In the genomic region with DNA sequence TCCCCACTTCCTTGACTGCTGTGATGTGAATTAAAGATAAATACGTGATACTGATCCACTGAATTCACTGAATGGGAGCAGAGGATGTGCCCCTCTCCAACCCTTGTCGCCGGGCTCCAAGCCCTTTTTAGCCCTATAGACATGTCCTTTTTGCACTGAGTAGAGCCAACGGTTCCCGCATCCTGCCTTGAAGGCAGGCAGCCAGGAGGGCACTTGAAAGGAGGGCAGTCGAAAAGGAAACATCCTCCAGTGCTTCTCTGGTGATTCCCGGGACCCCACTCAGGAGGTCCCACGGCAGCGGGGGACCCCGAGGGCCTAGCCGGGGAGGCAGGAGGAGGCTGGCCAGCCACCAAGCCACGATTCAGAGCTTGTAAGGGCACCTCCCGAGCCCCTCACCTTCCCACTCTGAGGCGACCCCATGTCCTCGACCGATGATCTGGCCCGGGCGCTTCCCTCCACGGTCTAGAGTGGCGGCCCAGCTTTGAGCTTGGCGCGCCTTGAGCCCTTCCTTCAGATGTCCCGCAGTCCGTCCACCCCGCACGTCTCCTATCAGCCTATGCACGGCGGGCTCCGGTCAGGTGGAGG, we compare ENCODE assay signal across 8 cellular contexts. TPM values are rescaled to one million over a fixed set of nuclear protein-coding genes. Genes with fewer than 3 reads are reported as not detected.
A peak's percentile ranks its signal among the peaks of the same experiment; 100 is the strongest.
DNase-seq lines count a peak whose midpoint lies in the region; ATAC-seq and TF ChIP-seq lines count a peak whose summit lies in the region.

No MANE protein-coding gene starts in this region.

- DNase-seq in AG04450 (ENCODE audit: low read depth, low spot score): no peak
- peak; percentile 60 for DNase-seq in GM13977 (ENCODE audit: low spot score)
- peak; percentile 32 for DNase-seq in activated CD8-positive, alpha-beta T cell treated with anti-CD3 and anti-CD28 coated beads for 36 hours
- DNase-seq in heart left ventricle: peak in 2 of 5 donors; percentile 45 to 68
- DNase-seq in prostate gland (ENCODE audit: low spot score): no peak
- no peak for DNase-seq in inferior parietal cortex (ENCODE audit: extremely low spot score)

- ATAC-seq in HG03378 (IDR thresholded peaks at IDR 0.05; ENCODE audit: unreplicated experiment) (peak; percentile 13), heart left ventricle (peak; percentile 18 to 47 (median 30)), HG03457 (IDR thresholded peaks at IDR 0.05; ENCODE audit: unreplicated experiment) (no peak)
- ATAC-seq in activated CD8-positive, alpha-beta T cell treated with anti-CD3 and anti-CD28 coated beads for 36 hours: peak; percentile 6

- intact Hi-C loops in activated CD8-positive, alpha-beta T cell treated with anti-CD3 and anti-CD28 coated beads for 36 hours (cut with micrococcal nuclease): loop anchor here (10.0 kb wide), 1 partner anchor 301 kb away; no protein-coding TSS in a partner anchor
- intact Hi-C loops in heart left ventricle (cut with DNase I) (loop anchor here in 7 of 10 donors (5.0 to 10.0 kb wide), 7 partner anchors 291 to 1039 kb away; a partner anchor contains a TSS), prostate gland (cut with DNase I) (loop anchor here (10.0 kb wide), 1 partner anchor 1029 kb away; a partner anchor contains a TSS)

- H3K27ac ChIP-seq in AG04450 (ENCODE audit: low read depth, low read length): peak overlapping the region; percentile 85
- H3K27ac ChIP-seq in heart left ventricle: peak overlapping the region; percentile 84 to 97 (median 94)
- H3K27ac ChIP-seq in prostate gland: peak overlapping the region; percentile 91

- TF ChIP-seq CTCF in AG04450 (IDR thresholded peaks at IDR 0.05; ENCODE audit: low read depth, low read length) (no peak), GM13977 (IDR thresholded peaks at IDR 0.05; ENCODE audit: extremely low read depth, insufficient read depth, missing control alignments) (no peak), heart left ventricle (IDR thresholded peaks at IDR 0.05) (no peak), prostate gland (IDR thresholded peaks at IDR 0.05) (no peak)
- TF ChIP-seq CTCF in activated CD8-positive, alpha-beta T cell treated with anti-CD3 and anti-CD28 coated beads for 36 hours (IDR thresholded peaks at IDR 0.05): no peak

- H3K27me3 Mint-ChIP-seq in activated CD8-positive, alpha-beta T cell treated with anti-CD3 and anti-CD28 coated beads for 36 hours: no peaks in the 10 kb centered on the region

- POLR2A ChIA-PET in AG04450 (lab: Yijun Ruan, JAX): interaction anchor here (1.6 to 1.8 kb wide), 2 partner anchors 44 to 815 kb away, joined by 8 to 9 read pairs; a partner anchor contains a TSS
- POLR2A ChIA-PET in activated CD8-positive, alpha-beta T cell treated with anti-CD3 and anti-CD28 coated beads for 36 hours (lab: Charles Lee): interaction anchor here (1.1 to 3.2 kb wide), 5 partner anchors 10 to 774 kb away, joined by 3 to 11 read pairs (median 6); a partner anchor contains a TSS

- peak overlapping the region; percentile 97 for H3K4me3 ChIP-seq in AG04450 (ENCODE audit: low read depth, low read length)
- H3K4me3 ChIP-seq in heart left ventricle: peak overlapping the region; percentile 64 to 97 (median 81)
- H3K4me3 ChIP-seq in prostate gland: peak overlapping the region; percentile 78 to 94

- TF ChIP-seq POLR2A in heart left ventricle (IDR thresholded peaks at IDR 0.05) (no peak), prostate gland (IDR thresholded peaks at IDR 0.05) (no peak)

- peak overlapping the region; percentile 97 for H3K27ac Mint-ChIP-seq in activated CD8-positive, alpha-beta T cell treated with anti-CD3 and anti-CD28 coated beads for 36 hours

- CTCF ChIA-PET in AG04450 (lab: Charles Lee): interaction anchor here (2.8 to 6.7 kb wide), 2 partner anchors 284 to 768 kb away, joined by 9 to 39 read pairs; no protein-coding TSS in a partner anchor
- CTCF ChIA-PET in activated CD8-positive, alpha-beta T cell treated with anti-CD3 and anti-CD28 coated beads for 36 hours (lab: Charles Lee): interaction anchor here (1.7 kb wide), 1 partner anchor 306 kb away, joined by 3 read pairs; no protein-coding TSS in a partner anchor

- H3K27me3 ChIP-seq in AG04450 (ENCODE audit: control insufficient read depth, insufficient read depth, low read length) (no peaks in the 10 kb centered on the region), heart left ventricle (no peaks in the 10 kb centered on the region), prostate gland (replicated peaks; ENCODE audit: insufficient read depth) (no peaks in the 10 kb centered on the region)

- H3K9me3 Mint-ChIP-seq in activated CD8-positive, alpha-beta T cell treated with anti-CD3 and anti-CD28 coated beads for 36 hours: no peaks in the 10 kb centered on the region

- 0 to 2% (median 1%) methylated on average over 14 to 29 of the region's 29 CpGs for WGBS in heart left ventricle, 4 donors
- WGBS in prostate gland: 1% methylated on average over 29 of the region's 29 CpGs

- in situ Hi-C loops in GM13977 (cut with MboI; ENCODE audit: low pct_unique_long_range_greater_than_20kb, low sequenced_read_pairs, unreplicated experiment): no loop called here

- H3K36me3 ChIP-seq in heart left ventricle (peaks cover 0 to 26% (median 21%) of the 10 kb centered on the region in 9 donors), prostate gland (no peaks in the 10 kb centered on the region)

- H3K36me3 Mint-ChIP-seq in activated CD8-positive, alpha-beta T cell treated with anti-CD3 and anti-CD28 coated beads for 36 hours (ENCODE audit: low read depth): peaks cover 45% of the 10 kb centered on the region

- peaks cover 40% of the 10 kb centered on the region for H3K4me1 Mint-ChIP-seq in activated CD8-positive, alpha-beta T cell treated with anti-CD3 and anti-CD28 coated beads for 36 hours (ENCODE audit: low read depth)

- H3K4me1 ChIP-seq in heart left ventricle: peaks cover 12 to 46% (median 32%) of the 10 kb centered on the region in 12 donors
- H3K4me1 ChIP-seq in prostate gland (replicated peaks): peaks cover 16% of the 10 kb centered on the region

- peak overlapping the region; percentile 88 for H3K4me3 Mint-ChIP-seq in activated CD8-positive, alpha-beta T cell treated with anti-CD3 and anti-CD28 coated beads for 36 hours

- no peaks in the 10 kb centered on the region; the same call in 1 of the 2 replicates for H3K9me3 ChIP-seq in AG04450 (ENCODE audit: control insufficient read depth, insufficient read depth, low read length)
- H3K9me3 ChIP-seq in heart left ventricle: no peaks in the 10 kb centered on the region
- H3K9me3 ChIP-seq in prostate gland: no peaks in the 10 kb centered on the region

RNA-seq across cellular contexts. Expression of a gene that starts 0.9 kb away (rescaled TPM):
- 58.8 and 79.5 TPM in 2 replicates for polyA plus RNA-seq in AG04450 (2011; rRNA removed)
- polyA minus RNA-seq in AG04450 (2011; rRNA and poly(A)+ RNA removed): 15.5 and 16.5 TPM in 2 replicates
- total RNA-seq in activated CD8-positive, alpha-beta T cell treated with anti-CD3 and anti-CD28 coated beads for 36 hours: 100 to 1,000 TPM; 107 to 109 TPM
- total RNA-seq in heart left ventricle: 10 to 100 TPM; 22.3 to 87.2 (median 47.5) TPM
- 100 to 1,000 TPM in 1 of 2 donors, 10 to 100 TPM in 1; 21.2 to 130 TPM for polyA plus RNA-seq in heart left ventricle
- total RNA-seq in prostate gland: 10 to 100 TPM; 30.6 to 81.4 TPM

RNA-seq across cellular contexts. Expression of a gene that starts 6.8 kb away (rescaled TPM):
- polyA plus RNA-seq in AG04450 (2011; rRNA removed): 12.5 and 17.0 TPM in 2 replicates
- 21.9 and 25.8 TPM in 2 replicates for polyA minus RNA-seq in AG04450 (2011; rRNA and poly(A)+ RNA removed)
- 10 to 100 TPM; 20.8 to 20.9 TPM for total RNA-seq in activated CD8-positive, alpha-beta T cell treated with anti-CD3 and anti-CD28 coated beads for 36 hours
- 10 to 100 TPM; 12.7 to 21.5 (median 16.2) TPM for total RNA-seq in heart left ventricle
- 10 to 100 TPM in 1 of 2 donors, 1 to 10 TPM in 1; 4.0 to 15.7 TPM for polyA plus RNA-seq in heart left ventricle
- 10 to 100 TPM; 34.1 to 40.1 TPM for total RNA-seq in prostate gland

Comparison
In these comparisons a context has a peak if more than half of its experiments do, and no peak if none do; other contexts are left out.
1. DNase-seq: peak in GM13977 (single experiment) and activated CD8-positive, alpha-beta T cell treated with anti-CD3 and anti-CD28 coated beads for 36 hours (single experiment); none in AG04450 (single experiment), prostate gland (single experiment) and inferior parietal cortex (single experiment).
2. Peak in every context shown above with its lines, with median percentiles within 50 percentile points of each other: H3K27ac ChIP-seq and H3K4me3 ChIP-seq.